16 cellular contexts compared by ENCODE assay signal in the genomic region with DNA sequence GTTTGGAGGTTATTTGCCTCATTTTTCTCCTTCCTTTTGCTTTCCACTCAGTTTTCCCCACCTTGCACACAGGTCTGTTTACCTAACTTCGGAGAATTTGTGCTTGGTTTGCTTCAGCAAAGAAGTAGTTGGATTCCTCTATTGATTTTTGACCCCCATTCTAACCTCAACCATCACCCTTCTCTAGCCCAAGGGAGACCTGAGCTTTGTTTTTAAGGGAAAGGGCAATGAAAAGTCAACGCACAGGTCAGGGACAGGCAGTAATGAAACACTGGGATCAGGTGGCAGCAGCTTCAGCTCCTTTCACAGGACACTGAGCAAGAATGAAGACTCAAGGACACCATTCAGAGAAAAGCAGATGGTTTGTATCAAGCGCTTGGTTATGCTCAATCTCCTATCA.
"Had no signal": no experiment of that assay in that cellular context is flagged by ENCODE, and none has a peak within 500 bp of the region (broad histone marks: within the 10 kb centered on the region; RNA-seq: fewer than 3 reads in every experiment).

No MANE protein-coding gene starts in this region.

- H3K27me3 ChIP-seq: esophagus squamous epithelium, foreskin keratinocyte, hepatocyte, stomach, suprapubic skin, thyroid gland had no signal

- DNase-seq: dermis blood vessel endothelial cell; esophagus squamous epithelium; foreskin keratinocyte; head of caudate nucleus; kidney; left cardiac atrium; mesendoderm; natural killer cell; small intestine; stimulated activated CD4-positive, alpha-beta T cell treated with anti-CD3 and anti-CD28 coated beads, Interleukin-12 subunit alpha, Interleukin-12 subunit beta, amount 100 ng/mL, for 4 hours; stimulated activated naive CD4-positive, alpha-beta T cell; stomach; thyroid gland had no signal

- H3K4me2 ChIP-seq: hepatocyte had no signal

- H3K9me3 ChIP-seq: esophagus squamous epithelium, neutrophil, stomach, suprapubic skin, thyroid gland had no signal

- H2AFZ ChIP-seq: hepatocyte had no signal

- H3K27ac ChIP-seq: esophagus squamous epithelium, foreskin keratinocyte, hepatocyte, neutrophil, suprapubic skin, thyroid gland had no signal

- H3K4me1 ChIP-seq: suprapubic skin had no signal

- H3K79me2 ChIP-seq: hepatocyte had no signal

- H3K36me3 ChIP-seq: esophagus squamous epithelium, neutrophil, stomach, suprapubic skin, thyroid gland had no signal

- ATAC-seq: foreskin keratinocyte, natural killer cell had no signal

- H3K4me3 ChIP-seq: esophagus squamous epithelium, hepatocyte, stomach, suprapubic skin, thyroid gland had no signal
